Comparison of ENCODE assay signal across 34 cellular contexts in genomic region chr7:94015538-94015937, GRCh38.
"Had no signal": no experiment of that assay in that cellular context is flagged by ENCODE, and none has a peak within 500 bp of the region (broad histone marks: within the 10 kb centered on the region; RNA-seq: fewer than 3 reads in every experiment).

No MANE protein-coding gene starts in this region.

- H3K27me3 ChIP-seq: adrenal gland, body of pancreas, brain microvascular endothelial cell, breast epithelium had no signal

- H3K9me3 ChIP-seq: adrenal gland, body of pancreas, breast epithelium had no signal

- H3K4me1 ChIP-seq: adrenal gland, body of pancreas, breast epithelium had no signal

- H3K36me3 ChIP-seq: adrenal gland, brain microvascular endothelial cell, breast epithelium had no signal

- FAIRE-seq: astrocyte, TTC549 had no signal

- H3K27ac ChIP-seq: adrenal gland, body of pancreas, brain microvascular endothelial cell, breast epithelium, VCaP had no signal

- H3K4me3 ChIP-seq: adrenal gland, body of pancreas, breast epithelium had no signal

- ATAC-seq: activated CD4-positive, alpha-beta T cell treated with anti-CD3 and anti-CD28 coated beads for 36 hours; activated CD4-positive, CD25-positive, alpha-beta regulatory T cell treated with anti-CD3 and anti-CD28 coated beads, Interleukin-2, amount 50 U/mL, for 24 hours; activated CD8-positive, alpha-beta memory T cell treated with anti-CD3 and anti-CD28 coated beads, Interleukin-2, amount 10 ng/mL, durations not matched to agents 7 days and 5 days; activated CD8-positive, alpha-beta T cell treated with anti-CD3 and anti-CD28 coated beads, Interleukin-2, amount 10 ng/mL, durations not matched to agents 7 days and 5 days; activated naive CD4-positive, alpha-beta T cell treated with anti-CD3 and anti-CD28 coated beads, Interleukin-2, amount 50 U/mL, for 72 hours; body of pancreas; WTC11 had no signal

- DNase-seq: activated CD4-positive, alpha-beta memory T cell treated with anti-CD3 and anti-CD28 coated beads, Interleukin-2, amount 10 ng/mL, durations not matched to agents 7 days and 5 days; activated CD4-positive, alpha-beta T cell treated with anti-CD3 and anti-CD28 coated beads for 1 hour; activated CD4-positive, alpha-beta T cell treated with anti-CD3 and anti-CD28 coated beads for 36 hours; activated CD4-positive, alpha-beta T cell treated with anti-CD3 and anti-CD28 coated beads for 48 hours; activated CD4-positive, alpha-beta T cell treated with anti-CD3 and anti-CD28 coated beads, Interleukin-2, amount 10 ng/mL, durations not matched to agents 7 days and 5 days; activated CD4-positive, alpha-beta T cell treated with anti-CD3 and anti-CD28 coated beads, Interleukin-2, amount 50 U/mL, for 48 hours; activated CD4-positive, CD25-positive, alpha-beta regulatory T cell; activated CD8-positive, alpha-beta memory T cell treated with anti-CD3 and anti-CD28 coated beads for 24 hours; activated CD8-positive, alpha-beta memory T cell treated with anti-CD3 and anti-CD28 coated beads, Interleukin-2, amount 10 ng/mL, durations not matched to agents 7 days and 5 days; activated CD8-positive, alpha-beta memory T cell treated with anti-CD3 and anti-CD28 coated beads, Interleukin-2, amount 50 U/mL, for 48 hours; activated CD8-positive, alpha-beta T cell treated with anti-CD3 and anti-CD28 coated beads, Interleukin-2, amount 10 ng/mL, durations not matched to agents 7 days and 5 days; activated effector memory CD4-positive, alpha-beta T cell treated with Interleukin-2 at 50 U/mL for 16 hours; activated gamma-delta T cell; activated naive CD4-positive, alpha-beta T cell treated with anti-CD3 and anti-CD28 coated beads, Interleukin-2, amount 10 ng/mL, durations not matched to agents 7 days and 5 days; activated naive CD4-positive, alpha-beta T cell treated with Interleukin-2 at 50 U/mL for 16 hours; activated naive CD8-positive, alpha-beta T cell treated with anti-CD3 and anti-CD28 coated beads for 36 hours; activated T-cell treated with anti-CD3 and anti-CD28 coated beads, Interleukin-2, amount 50 U/mL, for 24 hours; activated T-cell treated with anti-CD3 and anti-CD28 coated beads, Interleukin-2, amount 50 U/mL, for 48 hours; adrenal gland; amniotic stem cell; aorta; body of pancreas; brain microvascular endothelial cell; central memory CD4-positive, alpha-beta T cell; T-helper 1 cell; T-helper 2 cell; T-helper 9 cell had no signal
